ENCODE assay signal across 11 cellular contexts in genomic region chr2:208363485-208363884, GRCh38. TPM values are rescaled to one million over a fixed set of nuclear protein-coding genes. Genes with fewer than 3 reads are reported as not detected.
A peak's percentile ranks its signal among the peaks of the same experiment; 100 is the strongest.
DNase-seq lines count a peak whose midpoint lies in the region; ATAC-seq and TF ChIP-seq lines count a peak whose summit lies in the region.
"Had no signal": no experiment of that assay in that cellular context is flagged by ENCODE, and none has a peak within 500 bp of the region (broad histone marks: within the 10 kb centered on the region; RNA-seq: fewer than 3 reads in every experiment).

No MANE protein-coding gene starts in this region.

- peak; percentile 56 for DNase-seq in NB4 (ENCODE audit: low read depth)
- peak; percentile 43 for DNase-seq in hepatic stellate cell (ENCODE audit: low spot score)
- no peak for DNase-seq in NCI-H1105 (lab: John Stamatoyannopoulos, UW)
- no peak for DNase-seq in activated CD8-positive, alpha-beta memory T cell treated with anti-CD3 and anti-CD28 coated beads, Interleukin-2, amount 50 U/mL, for 48 hours
- DNase-seq in ecto neural progenitor cell (ENCODE audit: low spot score), result no peak
- DNase-seq in ascending aorta (ENCODE audit: low spot score in 2 of 2), result no peak
- DNase-seq: cerebellar nuclear complex, GOT3, natural killer cell had no signal

- H3K4me1 ChIP-seq in ascending aorta, result no peaks in the 10 kb centered on the region

- no peak for TF ChIP-seq POLR2A in NB4 (IDR thresholded peaks at IDR 0.05; ENCODE audit: extremely low read depth, insufficient read length)

- peaks cover 0 to 3% of the 10 kb centered on the region in 2 donors for H3K36me3 ChIP-seq in ascending aorta

- H3K27me3 ChIP-seq in ascending aorta, result no peaks in the 10 kb centered on the region

- no peak overlapping the region for H3K4me3 ChIP-seq in NB4 (ENCODE audit: low read depth, low read length)
- H3K4me3 ChIP-seq in ascending aorta, result no peak overlapping the region

- peaks cover 0 to 7% of the 10 kb centered on the region in 2 donors for H3K9me3 ChIP-seq in ascending aorta

- TF ChIP-seq CTCF in NB4 (IDR thresholded peaks at IDR 0.05; ENCODE audit: low read depth, low read length) (no peak), ascending aorta (IDR thresholded peaks at IDR 0.05) (no peak)

- intact Hi-C loops in ascending aorta (cut with DNase I), result no loop called here

- no peak overlapping the region for H3K27ac ChIP-seq in ascending aorta

- ATAC-seq in GM18511 (IDR thresholded peaks at IDR 0.05; ENCODE audit: unreplicated experiment), result peak; percentile 81
- ATAC-seq in HG02623 (IDR thresholded peaks at IDR 0.05; ENCODE audit: unreplicated experiment), result peak; percentile 45
- ATAC-seq: natural killer cell had no signal

RNA-seq across cellular contexts. Expression of gene PTH2R, which starts 43.1 kb away (rescaled TPM):
- total RNA-seq in ascending aorta, result not detected

Comparison
In these comparisons a context has a peak if more than half of its experiments do, and no peak if none do; other contexts are left out.
1. DNase-seq: peak in NB4 (single experiment) and hepatic stellate cell (single experiment); none in NCI-H1105 (single experiment), activated CD8-positive, alpha-beta memory T cell treated with anti-CD3 and anti-CD28 coated beads, Interleukin-2, amount 50 U/mL, for 48 hours (single experiment), ecto neural progenitor cell (single experiment) and ascending aorta (0 of 2).